Comparison of ENCODE assay signal across 15 cellular contexts in genomic region chr2:34738691-34739090, GRCh38.
A peak's percentile ranks its signal among the peaks of the same experiment; 100 is the strongest.
DNase-seq lines count a peak whose midpoint lies in the region; ATAC-seq and TF ChIP-seq lines count a peak whose summit lies in the region.
"Had no signal": no experiment of that assay in that cellular context is flagged by ENCODE, and none has a peak within 500 bp of the region (broad histone marks: within the 10 kb centered on the region; RNA-seq: fewer than 3 reads in every experiment).

No MANE protein-coding gene starts in this region.

- no peak overlapping the region for H3K9ac ChIP-seq in PC-3 (ENCODE audit: low read length)

- no peak overlapping the region for H3K4me2 ChIP-seq in PC-3 (ENCODE audit: low read length)
- H3K4me2 ChIP-seq: A549 had no signal

- no peaks in the 10 kb centered on the region for H3K36me3 ChIP-seq in breast epithelium
- no peaks in the 10 kb centered on the region for H3K36me3 ChIP-seq in PC-3 (ENCODE audit: low read depth, low read length)
- no peaks in the 10 kb centered on the region for H3K36me3 ChIP-seq in iPS DF 6.9 (ENCODE audit: control insufficient read depth, insufficient read depth, low read length)
- H3K36me3 ChIP-seq in ovary: no peaks in the 10 kb centered on the region
- H3K36me3 ChIP-seq: neutrophil had no signal

- no TSS peak for BruUV-seq in MCF 10A (replicated peaks; lab: Mats Ljungman, UMichigan)
- no TSS peak for BruUV-seq in PC-3 (replicated peaks; lab: Mats Ljungman, UMichigan)

- H3K9me3 Mint-ChIP-seq in MCF 10A (ENCODE audit: unreplicated experiment): no peaks in the 10 kb centered on the region
- no peaks in the 10 kb centered on the region for H3K9me3 Mint-ChIP-seq in activated T-cell treated with anti-CD3 and anti-CD28 coated beads, Interleukin-2, amount 50 U/mL, for 24 hours

- H3K27me3 Mint-ChIP-seq in MCF 10A (ENCODE audit: insufficient read depth, unreplicated experiment): peaks cover 11% of the 10 kb centered on the region
- no peaks in the 10 kb centered on the region for H3K27me3 Mint-ChIP-seq in activated T-cell treated with anti-CD3 and anti-CD28 coated beads, Interleukin-2, amount 50 U/mL, for 24 hours
- H3K27me3 Mint-ChIP-seq: memory B cell had no signal

- H3K4me1 Mint-ChIP-seq in MCF 10A (ENCODE audit: insufficient read depth, unreplicated experiment): no peaks in the 10 kb centered on the region
- no peaks in the 10 kb centered on the region for H3K4me1 Mint-ChIP-seq in activated T-cell treated with anti-CD3 and anti-CD28 coated beads, Interleukin-2, amount 50 U/mL, for 24 hours (ENCODE audit: low read depth)
- H3K4me1 Mint-ChIP-seq: memory B cell had no signal

- DNase-seq in MCF 10A (ENCODE audit: unreplicated experiment): no peak
- DNase-seq in breast epithelium (ENCODE audit: low spot score in 2 of 2): no peak
- peak; percentile 2 for DNase-seq in PC-3
- DNase-seq in iPS DF 6.9 (ENCODE audit: low read depth, low spot score): peak; percentile 29
- DNase-seq in activated CD4-positive, alpha-beta T cell treated with anti-CD3 and anti-CD28 coated beads for 1 hour: no peak
- no peak for DNase-seq in activated T-cell treated with anti-CD3 and anti-CD28 coated beads, Interleukin-2, amount 50 U/mL, for 24 hours
- no peak for DNase-seq in NCI-H187 treated with DMSO at 0.1 percent for 48 hours (lab: John Stamatoyannopoulos, UW)
- no peak for DNase-seq in ovary
- DNase-seq: activated gamma-delta T cell treated with Interleukin-2 at 50 U/mL for 16 hours; NK-92 treated with Interleukin-12 subunit alpha and Interleukin-12 subunit beta, amount 100 ng/mL, for 24 hours; stimulated activated CD4-positive, alpha-beta T cell treated with anti-CD3 and anti-CD28 coated beads, Interleukin-4, amount 100 ng/mL, for 4 hours had no signal

- no peaks in the 10 kb centered on the region for H3K9me2 ChIP-seq in PC-3 (replicated peaks; ENCODE audit: low read length)

- no peak for ATAC-seq in PC-3
- ATAC-seq: A549 had no signal

- H3K27me3 ChIP-seq in breast epithelium (no peaks in the 10 kb centered on the region), PC-3 (ENCODE audit: low read length) (no peaks in the 10 kb centered on the region), iPS DF 6.9 (ENCODE audit: control insufficient read depth, insufficient read depth, low read length) (no peaks in the 10 kb centered on the region), ovary (no peaks in the 10 kb centered on the region)
- H3K27me3 ChIP-seq: neutrophil had no signal

- no peak overlapping the region for H3K4me3 ChIP-seq in breast epithelium
- H3K4me3 ChIP-seq in PC-3 (ENCODE audit: low read length): no peak overlapping the region
- H3K4me3 ChIP-seq in iPS DF 6.9 (ENCODE audit: low read length): no peak overlapping the region
- H3K4me3 ChIP-seq in ovary: no peak overlapping the region
- H3K4me3 ChIP-seq: A549, SK-N-MC had no signal

- no CpG with 5 or more reads among the region's 3 CpGs for WGBS in iPS DF 6.9 (ENCODE audit: insufficient coverage, insufficient read length)
- 36 to 64% (median 46%) methylated on average over 3 of the region's 3 CpGs for WGBS in ovary, 3 donors

- no peaks in the 10 kb centered on the region for H3K9me3 ChIP-seq in breast epithelium
- no peaks in the 10 kb centered on the region for H3K9me3 ChIP-seq in PC-3 (ENCODE audit: low read length)
- no peaks in the 10 kb centered on the region for H3K9me3 ChIP-seq in iPS DF 6.9 (ENCODE audit: control insufficient read depth, insufficient read depth, low read length)
- no peaks in the 10 kb centered on the region for H3K9me3 ChIP-seq in ovary
- H3K9me3 ChIP-seq: A549, neutrophil had no signal

- no peaks in the 10 kb centered on the region for H3K79me2 ChIP-seq in PC-3 (ENCODE audit: low read length)

- POLR2A ChIA-PET in MCF 10A (lab: Yijun Ruan, JAX) (interaction anchor here (0.5 kb wide), 1 partner anchor 690 kb away, joined by 3 read pairs; no protein-coding TSS in a partner anchor), PC-3 (lab: Charles Lee; ENCODE audit: unreplicated experiment) (no interaction called here)

- H3K36me3 Mint-ChIP-seq in MCF 10A (ENCODE audit: insufficient read depth, unreplicated experiment): peaks cover 7% of the 10 kb centered on the region
- no peaks in the 10 kb centered on the region for H3K36me3 Mint-ChIP-seq in activated T-cell treated with anti-CD3 and anti-CD28 coated beads, Interleukin-2, amount 50 U/mL, for 24 hours (ENCODE audit: low read depth)
- H3K36me3 Mint-ChIP-seq: memory B cell had no signal

- H3K4me1 ChIP-seq in breast epithelium (no peaks in the 10 kb centered on the region), PC-3 (ENCODE audit: insufficient read depth, low read length) (no peaks in the 10 kb centered on the region), iPS DF 6.9 (ENCODE audit: control insufficient read depth, insufficient read depth, low read length) (no peaks in the 10 kb centered on the region), ovary (ENCODE audit: insufficient read depth) (no peaks in the 10 kb centered on the region)
- H3K4me1 ChIP-seq: A549 had no signal

- intact Hi-C loops in MCF 10A (cut with micrococcal nuclease) (loop anchor here (1.0 kb wide), 1 partner anchor 642 kb away; no protein-coding TSS in a partner anchor), breast epithelium (cut with DNase I; ENCODE audit: low total_unique reads) (no loop called here), PC-3 (cut with micrococcal nuclease) (no loop called here), ovary (cut with DNase I) (no loop called here)

- no peak overlapping the region for H3K27ac ChIP-seq in breast epithelium
- H3K27ac ChIP-seq in PC-3 (ENCODE audit: low read length): no peak overlapping the region
- no peak overlapping the region for H3K27ac ChIP-seq in iPS DF 6.9 (ENCODE audit: low read length)
- no peak overlapping the region for H3K27ac ChIP-seq in ovary
- H3K27ac ChIP-seq: A549, neutrophil, SK-N-MC had no signal

- H3F3A ChIP-seq in PC-3 (ENCODE audit: low read length, unreplicated experiment): no peaks in the 10 kb centered on the region

- no peak overlapping the region for H3K27ac Mint-ChIP-seq in MCF 10A (ENCODE audit: low read depth, unreplicated experiment)
- no peak overlapping the region for H3K27ac Mint-ChIP-seq in activated T-cell treated with anti-CD3 and anti-CD28 coated beads, Interleukin-2, amount 50 U/mL, for 24 hours
- H3K27ac Mint-ChIP-seq: memory B cell had no signal

- no peak overlapping the region for H2AFZ ChIP-seq in PC-3 (ENCODE audit: low read length)

- CTCF ChIA-PET in MCF 10A (lab: Yijun Ruan, JAX) (no interaction called here), PC-3 (lab: Charles Lee) (no interaction called here)

- no peaks in the 10 kb centered on the region for H4K20me1 ChIP-seq in PC-3 (ENCODE audit: low read length)

- TF ChIP-seq CTCF in MCF 10A (IDR thresholded peaks at IDR 0.05; ENCODE audit: unreplicated experiment) (peak; percentile 11), breast epithelium (IDR thresholded peaks at IDR 0.05) (no peak), PC-3 (conservative IDR thresholded peaks at IDR 0.05; ENCODE audit: low read depth, low read length) (peak; percentile 33; the same call in 1 of the 2 replicates), ovary (IDR thresholded peaks at IDR 0.05) (no peak)

- no peak for TF ChIP-seq EP300 in ovary (IDR thresholded peaks at IDR 0.05)

- TF ChIP-seq POLR2A in breast epithelium (IDR thresholded peaks at IDR 0.05) (no peak), ovary (IDR thresholded peaks at IDR 0.05) (no peak)

- no peak overlapping the region for H3K4me3 Mint-ChIP-seq in MCF 10A (ENCODE audit: unreplicated experiment)
- no peak overlapping the region for H3K4me3 Mint-ChIP-seq in activated T-cell treated with anti-CD3 and anti-CD28 coated beads, Interleukin-2, amount 50 U/mL, for 24 hours
- H3K4me3 Mint-ChIP-seq: memory B cell had no signal

Comparison
In these comparisons a context has a peak if more than half of its experiments do, and no peak if none do; other contexts are left out.
1. CTCF ChIP-seq: peak in MCF 10A (single experiment) and PC-3 (single experiment); none in breast epithelium (0 of 3) and ovary (0 of 3).
2. DNase-seq: peak in PC-3 (single experiment) and iPS DF 6.9 (single experiment); none in MCF 10A (single experiment), breast epithelium (0 of 2), activated CD4-positive, alpha-beta T cell treated with anti-CD3 and anti-CD28 coated beads for 1 hour (single experiment), activated T-cell treated with anti-CD3 and anti-CD28 coated beads, Interleukin-2, amount 50 U/mL, for 24 hours (single experiment), NCI-H187 treated with DMSO at 0.1 percent for 48 hours (single experiment) and ovary (0 of 5).